ENCODE assay signal across 1 cellular context in genomic region chr2:166494140-166494544, GRCh38.
TF ChIP-seq lines count a peak whose summit lies in the region.

SCN7A (minus strand) TSS chr2:166494249; CDS start chr2:166477696, 16,553 bp downstream.

TF ChIP-seq in GM23338, 12 proteins besides CTCF, POLR2A, EP300 and RAD21 (continued from another document):
- TF ChIP-seq, protein P1, sequence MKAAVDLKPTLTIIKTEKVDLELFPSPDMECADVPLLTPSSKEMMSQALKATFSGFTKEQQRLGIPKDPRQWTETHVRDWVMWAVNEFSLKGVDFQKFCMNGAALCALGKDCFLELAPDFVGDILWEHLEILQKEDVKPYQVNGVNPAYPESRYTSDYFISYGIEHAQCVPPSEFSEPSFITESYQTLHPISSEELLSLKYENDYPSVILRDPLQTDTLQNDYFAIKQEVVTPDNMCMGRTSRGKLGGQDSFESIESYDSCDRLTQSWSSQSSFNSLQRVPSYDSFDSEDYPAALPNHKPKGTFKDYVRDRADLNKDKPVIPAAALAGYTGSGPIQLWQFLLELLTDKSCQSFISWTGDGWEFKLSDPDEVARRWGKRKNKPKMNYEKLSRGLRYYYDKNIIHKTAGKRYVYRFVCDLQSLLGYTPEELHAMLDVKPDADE (IDR thresholded peaks at IDR 0.05): no peak
- TF ChIP-seq ZNF331 (CRISPR knock-in tag; IDR thresholded peaks at IDR 0.05; ENCODE audit: low read depth) (no peak), CREB1 (CRISPR knock-in tag; IDR thresholded peaks at IDR 0.05; ENCODE audit: low read depth) (no peak), JUNB (IDR thresholded peaks at IDR 0.05; ENCODE audit: unreplicated experiment) (no peak), NANOG (IDR thresholded peaks at IDR 0.05; ENCODE audit: borderline replicate concordance) (no peak)
